In the genomic region with DNA sequence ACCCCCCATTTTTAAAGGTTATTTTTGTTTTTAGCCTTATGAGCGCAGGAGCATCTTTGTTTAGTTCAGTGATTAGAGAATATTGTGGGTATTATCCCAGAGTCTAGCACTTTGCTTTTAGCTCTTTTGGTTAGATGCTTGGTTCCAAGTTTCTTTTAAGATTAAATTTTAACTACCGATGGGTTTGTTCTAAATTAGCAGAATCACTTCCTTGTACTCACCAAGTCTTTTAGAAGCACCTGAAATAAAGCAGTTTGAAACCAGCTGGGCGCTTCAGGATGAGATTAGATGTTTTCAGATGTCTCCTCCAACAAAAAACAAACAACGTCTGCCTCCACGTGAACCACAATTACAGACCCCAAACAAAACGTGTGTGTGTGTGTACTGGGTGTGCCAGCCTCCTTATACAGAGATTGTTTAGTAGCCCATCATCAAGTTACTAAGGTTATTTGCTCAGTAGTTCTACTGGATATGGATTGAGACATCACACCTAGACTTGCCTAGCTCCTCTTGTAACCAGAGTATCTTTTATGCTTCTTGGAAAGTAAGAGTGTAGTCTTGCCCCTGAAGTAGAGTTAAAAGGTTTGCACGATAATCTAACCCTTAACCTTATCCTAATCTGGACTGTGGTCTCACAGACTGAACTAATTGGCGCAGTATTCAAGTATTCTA, we compare ENCODE assay signal across 11 cellular contexts. TPM values are rescaled to one million over a fixed set of nuclear protein-coding genes. Genes with fewer than 3 reads are reported as not detected.
DNase-seq lines count a peak whose midpoint lies in the region; ATAC-seq, FAIRE-seq and TF ChIP-seq lines count a peak whose summit lies in the region.
"Had no signal": no experiment of that assay in that cellular context is flagged by ENCODE, and none has a peak within 500 bp of the region (broad histone marks: within the 10 kb centered on the region; RNA-seq: fewer than 3 reads in every experiment).

No MANE protein-coding gene starts in this region.

- POLR2A ChIA-PET in A549 (lab: Yijun Ruan, JAX) (interaction anchor here (0.6 to 3.5 kb wide), 4 partner anchors 14 to 41 kb away, joined by 3 to 127 read pairs (median 3); a partner anchor contains a TSS), GM12878 (lab: Charles Lee) (interaction anchor here (0.5 kb wide), 1 partner anchor 1667 kb away, joined by 3 read pairs; no protein-coding TSS in a partner anchor)

- peak overlapping the region; percentile 91 to 96 for H3K27ac ChIP-seq in A549
- H3K27ac ChIP-seq in GM12878 (ENCODE audit: control insufficient read depth, insufficient read depth): no peak overlapping the region
- H3K27ac ChIP-seq in mesenchymal stem cell (ENCODE audit: low read length, poor library complexity, severe bottlenecking): peak overlapping the region; percentile 7
- H3K27ac ChIP-seq: RWPE1 had no signal

- H3K23ac ChIP-seq in mesenchymal stem cell (ENCODE audit: low read length in 2 of 2): no peak overlapping the region

- no peak overlapping the region for H2BK5ac ChIP-seq in mesenchymal stem cell (ENCODE audit: low read depth, low read length, poor library complexity, severe bottlenecking)

- CTCF ChIA-PET in A549 (lab: Yijun Ruan, JAX): interaction anchor here (0.7 to 9.2 kb wide), 11 partner anchors 9 to 388 kb away, joined by 3 to 108 read pairs (median 17); a partner anchor contains a TSS
- CTCF ChIA-PET in GM12878 (lab: Yijun Ruan, JAX): interaction anchor here (0.6 to 3.0 kb wide), 11 partner anchors 9 to 424 kb away, joined by 3 to 16 read pairs (median 5); a partner anchor contains a TSS

- peak overlapping the region; percentile 78 for H3K4me2 ChIP-seq in A549
- peak overlapping the region; percentile 94 for H3K4me2 ChIP-seq in GM12878 (ENCODE audit: control insufficient read depth, insufficient read depth)
- H3K4me2 ChIP-seq in mesenchymal stem cell (ENCODE audit: low read length, poor library complexity, severe bottlenecking): peak overlapping the region; percentile 66

- no peak overlapping the region for H4K91ac ChIP-seq in mesenchymal stem cell (ENCODE audit: low read length)

- H2BK120ac ChIP-seq in mesenchymal stem cell (ENCODE audit: low read depth, low read length): no peak overlapping the region

- in situ Hi-C loops in HAP-1 (cut with MboI; ENCODE audit: low sequenced_read_pairs): no loop called here
- in situ Hi-C loops in GM12878 (cut with MboI): no loop called here

- H3K36me3 ChIP-seq in HAP-1 (replicated peaks) (no peaks in the 10 kb centered on the region; the same call in 1 of the 2 replicates), GM12878 (ENCODE audit: control insufficient read depth in 2 of 2, insufficient read depth in 2 of 2, low read length in 1 of 2) (no peaks in the 10 kb centered on the region), mesenchymal stem cell (ENCODE audit: control insufficient read depth in 1 of 2, insufficient read depth in 2 of 2, low read depth in 1 of 2, low read length in 2 of 2) (peaks cover 0 to 16% of the 10 kb centered on the region in 2 experiments)

- H3K79me2 ChIP-seq in GM12878 (ENCODE audit: control insufficient read depth, insufficient read depth, low read length): peaks cover 11% of the 10 kb centered on the region

- H2AK5ac ChIP-seq in mesenchymal stem cell (ENCODE audit: low read length, severe bottlenecking): no peak overlapping the region

- H3K4me1 ChIP-seq in A549: peaks cover 64% of the 10 kb centered on the region
- peaks cover 49% of the 10 kb centered on the region for H3K4me1 ChIP-seq in HAP-1
- peaks cover 4% of the 10 kb centered on the region for H3K4me1 ChIP-seq in GM12878 (ENCODE audit: control insufficient read depth, insufficient read depth, low read length)
- H3K4me1 ChIP-seq in mesenchymal stem cell (ENCODE audit: control insufficient read depth, insufficient read depth, low read depth, low read length): peaks cover 4% of the 10 kb centered on the region

- H2BK12ac ChIP-seq in mesenchymal stem cell (ENCODE audit: low read length in 2 of 2): no peak overlapping the region

- no peaks in the 10 kb centered on the region for H3K27me3 ChIP-seq in HAP-1 (ENCODE audit: low read depth)
- H3K27me3 ChIP-seq in GM12878 (replicated peaks in 1 of 2; ENCODE audit: control insufficient read depth in 2 of 2, insufficient read depth in 2 of 2, low read length in 1 of 2): no peaks in the 10 kb centered on the region
- no peaks in the 10 kb centered on the region for H3K27me3 ChIP-seq in mesenchymal stem cell (ENCODE audit: control insufficient read depth in 1 of 2, insufficient read depth in 1 of 2, low read length in 2 of 2)

- TF ChIP-seq POLR2A in A549 (IDR thresholded peaks at IDR 0.05; ENCODE audit: low read length): no peak
- no peak for TF ChIP-seq POLR2A in GM12878 (IDR thresholded peaks at IDR 0.05; ENCODE audit: low read depth, low read length)

- no peak for ATAC-seq in A549
- no peak for ATAC-seq in GM12878

- TF ChIP-seq CTCF in A549 (IDR thresholded peaks at IDR 0.05) (no peak), GM12878 (IDR thresholded peaks at IDR 0.05 in 2 of 3, conservative IDR thresholded peaks at IDR 0.05 in 1 of 3; ENCODE audit: control insufficient read depth in 2 of 3, extremely low read depth in 1 of 3, insufficient read depth in 1 of 3, low read depth in 3 of 3, low read length in 3 of 3) (no peak)

- no peak overlapping the region for H2AFZ ChIP-seq in GM12878 (ENCODE audit: control insufficient read depth, low read depth, low read length)
- H2AFZ ChIP-seq in mesenchymal stem cell (ENCODE audit: low read depth, low read length): no peak overlapping the region

- TF ChIP-seq RAD21 in A549 (conservative IDR thresholded peaks at IDR 0.05 in 1 of 2, IDR thresholded peaks at IDR 0.05 in 1 of 2) (no peak), GM12878 (IDR thresholded peaks at IDR 0.05; ENCODE audit: insufficient read depth, low read depth, low read length) (no peak)

- H3K9ac ChIP-seq in GM12878 (ENCODE audit: control insufficient read depth, insufficient read depth, low read length) (no peak overlapping the region), mesenchymal stem cell (ENCODE audit: low read length) (peak overlapping the region; percentile 96)

- TF ChIP-seq EP300 in A549 (IDR thresholded peaks at IDR 0.05) (no peak), GM12878 (IDR thresholded peaks at IDR 0.05; ENCODE audit: borderline replicate concordance in 1 of 2, control insufficient read depth in 1 of 2, low read depth in 2 of 2, low read length in 2 of 2) (no peak)

- no peak overlapping the region for H3K14ac ChIP-seq in mesenchymal stem cell (ENCODE audit: low read length in 2 of 2)

- peaks cover 2% of the 10 kb centered on the region for H3K79me1 ChIP-seq in mesenchymal stem cell (replicated peaks; ENCODE audit: low read length, poor library complexity, severe bottlenecking)

- intact Hi-C loops in GM12878 (cut with micrococcal nuclease; ENCODE audit: unreplicated experiment): no loop called here

- no TSS peak for BruUV-seq in GM12878 (replicated peaks; lab: Mats Ljungman, UMichigan)

- FAIRE-seq in A549 (lab: Jason Lieb, UNC) (peak; percentile 13), GM12878 (lab: Jason Lieb, UNC) (no peak)
- FAIRE-seq: colon had no signal

- WGBS in A549 (ENCODE audit: missing lambda C conversion rate): 13% methylated on average over 8 of the region's 8 CpGs
- 58% methylated on average over 8 of the region's 8 CpGs for WGBS in GM12878 (ENCODE audit: insufficient coverage, insufficient replicate concordance, low lambda C conversion rate, missing lambda C conversion rate)
- 78% methylated on average over 2 of the region's 8 CpGs for WGBS in mesenchymal stem cell

- H3K9me3 ChIP-seq in A549: no peaks in the 10 kb centered on the region
- no peaks in the 10 kb centered on the region for H3K9me3 ChIP-seq in HAP-1
- H3K9me3 ChIP-seq in GM12878 (replicated peaks; ENCODE audit: control insufficient read depth, insufficient read depth, low read length): no peaks in the 10 kb centered on the region
- H3K9me3 ChIP-seq in mesenchymal stem cell (ENCODE audit: control insufficient read depth, low read length): no peaks in the 10 kb centered on the region

- DNase-seq in A549 (ENCODE audit: low read depth in 1 of 2, low spot score in 1 of 2) (no peak), HAP-1 (ENCODE audit: low spot score in 2 of 2) (peak in 1 of 2 experiments; percentile 32), GM12878 (ENCODE audit: low read depth, low spot score) (no peak), mesenchymal stem cell (no peak), RPMI8226 (no peak), 8988T (no peak), ecto neural progenitor cell (ENCODE audit: low spot score) (no peak), SHP77 (lab: John Stamatoyannopoulos, UW) (no peak)
- DNase-seq: stimulated activated CD4-positive, alpha-beta T cell treated with anti-CD3 and anti-CD28 coated beads, Interleukin-1b, Interleukin-23, amount 100 ng/mL, for 48 hours had no signal

- RAD21 ChIA-PET in GM12878 (lab: Charles Lee; ENCODE audit: unreplicated experiment): interaction anchor here (0.5 to 2.3 kb wide), 4 partner anchors 14 to 395 kb away, joined by 3 to 12 read pairs (median 4); no protein-coding TSS in a partner anchor

- H4K8ac ChIP-seq in mesenchymal stem cell (ENCODE audit: low read length): no peak overlapping the region

- no peak overlapping the region for H3K18ac ChIP-seq in mesenchymal stem cell (ENCODE audit: low read depth in 1 of 2, low read length in 2 of 2)

- no peak overlapping the region for H3K4ac ChIP-seq in mesenchymal stem cell (ENCODE audit: low read depth in 1 of 2, low read length in 2 of 2)

- H4K20me1 ChIP-seq in GM12878 (ENCODE audit: control insufficient read depth, insufficient read depth): no peaks in the 10 kb centered on the region

- SMC1A ChIA-PET in GM12878 (lab: Charles Lee; ENCODE audit: uncharacterized antibody, unreplicated experiment): interaction anchor here (0.9 to 2.0 kb wide), 13 partner anchors 8 to 384 kb away, joined by 3 to 7 read pairs (median 4); a partner anchor contains a TSS

- peak overlapping the region; percentile 79 for H2BK15ac ChIP-seq in mesenchymal stem cell (ENCODE audit: low read depth, poor library complexity, severe bottlenecking)

- H3K4me3 ChIP-seq in A549 (peak overlapping the region; percentile 87), HAP-1 (peak overlapping the region; percentile 85), GM12878 (peak overlapping the region; percentile 2; the same call in 1 of the 2 replicates), mesenchymal stem cell (ENCODE audit: insufficient read depth in 1 of 2, low read depth in 1 of 2, low read length in 2 of 2) (peak overlapping the region in 1 of 2 experiments; percentile 95)

RNA-seq across cellular contexts. Expression of a gene that starts 2.2 kb away (rescaled TPM):
- polyA plus RNA-seq in A549 (2011; rRNA removed) (425 and 544 TPM in 2 replicates), A549 (2017; fragmentation: RNase III; extraction: RNeasy Plus Mini Kit Qiagen cat#74134 plus additional on column Dnase treatment) (1,014 to 1,239 TPM (median 1,131 TPM) in 3 replicates), GM12878 (2011; rRNA removed) (26.7 and 32.1 TPM in 2 replicates), GM12878 (2014; fragmentation: Illumina TruSeq; extraction: Trizol) (62.7 and 65.1 TPM in 2 replicates), GM12878 (2014; fragmentation: Nextera tagmentation; extraction: Ambion mirVana) (10 to 100 TPM; 34.8 to 46.6 TPM), GM12878 (2014; rRNA removed) (33.1 and 36.0 TPM in 2 replicates), GM12878 (2016; fragmentation: Nextera tagmentation; extraction: Ambion mirVana) (100 to 1,000 TPM; 128 to 137 TPM)
- 291 and 367 TPM in 2 replicates for polyA plus RNA-seq in A549 (2012; cell fraction: cytosol; rRNA removed)
- polyA plus RNA-seq in A549 (2012; cell fraction: nucleus; rRNA removed): 69.9 and 92.9 TPM in 2 replicates
- 40.0 and 44.5 TPM in 2 replicates for polyA minus RNA-seq in A549 (2011; rRNA and poly(A)+ RNA removed)
- total RNA-seq in GM12878 (2013; cell fraction: nucleolus; rRNA removed): 5.4 and 6.0 TPM in 2 replicates
- total RNA-seq in GM12878 (2014; rRNA removed) (33.7 and 34.3 TPM in 2 replicates), GM12878 (2014; rRNA removed; fragmentation: Illumina TruSeq; extraction: Trizol) (39.0 and 39.4 TPM in 2 replicates), GM12878 (2021) (40.2 and 42.1 TPM in 2 replicates)
- polyA plus RNA-seq in GM12878 (2011; ENCODE audit: low read depth): 28.9 TPM
- polyA plus RNA-seq in GM12878 (2011; cell fraction: cytosol; rRNA removed): 10.6 and 10.8 TPM in 2 replicates
- polyA plus RNA-seq in GM12878 (2011; cell fraction: nucleus; rRNA removed): 12.5 and 15.6 TPM in 2 replicates
- 54.0 and 59.1 TPM in 2 replicates for polyA plus RNA-seq in GM12878 (2012)
- 2.4 and 6.1 TPM in 2 replicates for polyA minus RNA-seq in GM12878 (2011; rRNA and poly(A)+ RNA removed)
- 5.3 and 7.2 TPM in 2 replicates for polyA minus RNA-seq in GM12878 (2011; cell fraction: cytosol; rRNA and poly(A)+ RNA removed)
- polyA minus RNA-seq in GM12878 (2011; cell fraction: nucleus; rRNA and poly(A)+ RNA removed): 1.2 and 2.2 TPM in 2 replicates
- 931 TPM for polyA plus RNA-seq in mesenchymal stem cell (2013, experiment 1 of 2)
- 914 TPM for polyA plus RNA-seq in mesenchymal stem cell (2013, experiment 2 of 2)

RNA-seq across cellular contexts. Expression of a gene that starts 40.9 kb away (rescaled TPM):
- polyA plus RNA-seq in A549 (2011; rRNA removed): 6.1 and 7.2 TPM in 2 replicates
- 2.7 and 2.9 TPM in 2 replicates for polyA plus RNA-seq in A549 (2012; cell fraction: cytosol; rRNA removed)
- 2.1 and 2.6 TPM in 2 replicates for polyA plus RNA-seq in A549 (2012; cell fraction: nucleus; rRNA removed)
- polyA plus RNA-seq in A549 (2017; fragmentation: RNase III; extraction: RNeasy Plus Mini Kit Qiagen cat#74134 plus additional on column Dnase treatment): 5.8 to 8.6 TPM (median 8.3 TPM) in 3 replicates
- polyA minus RNA-seq in A549 (2011; rRNA and poly(A)+ RNA removed): 3.6 and 3.7 TPM in 2 replicates
- not detected in 2 replicates for total RNA-seq in GM12878 (2013; cell fraction: nucleolus; rRNA removed)
- total RNA-seq in GM12878 (2014; rRNA removed): 0.05 and 0.06 TPM in 2 replicates
- total RNA-seq in GM12878 (2014; rRNA removed; fragmentation: Illumina TruSeq; extraction: Trizol): 0.09 and 0.13 TPM in 2 replicates
- total RNA-seq in GM12878 (2021): 0.13 TPM in 2 replicates
- polyA plus RNA-seq in GM12878 (2011; ENCODE audit: low read depth): not detected
- not detected in 2 replicates for polyA plus RNA-seq in GM12878 (2011; rRNA removed)
- polyA plus RNA-seq in GM12878 (2011; cell fraction: cytosol; rRNA removed): not detected in 2 replicates
- not detected in 2 replicates for polyA plus RNA-seq in GM12878 (2011; cell fraction: nucleus; rRNA removed)
- 0.07 TPM in 1 of 2 replicates, not detected in the other for polyA plus RNA-seq in GM12878 (2012)
- polyA plus RNA-seq in GM12878 (2014; fragmentation: Illumina TruSeq; extraction: Trizol): 0.22 TPM in 1 of 2 replicates, not detected in the other
- under 1 TPM; 0.06 to 0.11 TPM for polyA plus RNA-seq in GM12878 (2014; fragmentation: Nextera tagmentation; extraction: Ambion mirVana)
- polyA plus RNA-seq in GM12878 (2014; rRNA removed): 0.05 TPM in 1 of 2 replicates, not detected in the other
- polyA plus RNA-seq in GM12878 (2016; fragmentation: Nextera tagmentation; extraction: Ambion mirVana): under 1 TPM in 1 of 2 experiments, not detected in 1; 0.10 TPM
- polyA minus RNA-seq in GM12878 (2011; rRNA and poly(A)+ RNA removed): not detected in 2 replicates
- polyA minus RNA-seq in GM12878 (2011; cell fraction: cytosol; rRNA and poly(A)+ RNA removed): not detected in 2 replicates
- not detected in 2 replicates for polyA minus RNA-seq in GM12878 (2011; cell fraction: nucleus; rRNA and poly(A)+ RNA removed)
- 6.3 TPM for polyA plus RNA-seq in mesenchymal stem cell (2013, experiment 1 of 2)
- polyA plus RNA-seq in mesenchymal stem cell (2013, experiment 2 of 2): 6.0 TPM
